33 cellular contexts compared by ENCODE assay signal in genomic region chr16:80775450-80775849, GRCh38.
"Had no signal": no experiment of that assay in that cellular context is flagged by ENCODE, and none has a peak within 500 bp of the region (broad histone marks: within the 10 kb centered on the region; RNA-seq: fewer than 3 reads in every experiment).

No MANE protein-coding gene starts in this region.

- H3K27ac Mint-ChIP-seq: activated B cell treated with CpG ODN at 0.5 μM for 24 hours; activated CD8-positive, alpha-beta T cell treated with anti-CD3 and anti-CD28 coated beads for 36 hours; activated naive CD8-positive, alpha-beta T cell; activated T-helper 17 cell treated with anti-CD3 and anti-CD28 coated beads, Interleukin-2, amount 50 U/mL, for 72 hours; T-helper 17 cell; T-helper 2 cell treated with Interferon-gamma antibody and Interleukin-4, amounts not matched to agents 5 μg/mL and 100 μg/mL, for 36 hours had no signal

- H3K36me3 ChIP-seq: brain microvascular endothelial cell, colonic mucosa, esophagus squamous epithelium, gastroesophageal sphincter, WERI-Rb-1 had no signal

- H3K27ac ChIP-seq: brain microvascular endothelial cell, colonic mucosa, epithelial cell of prostate, esophagus squamous epithelium, gastroesophageal sphincter, WERI-Rb-1 had no signal

- H3K4me3 ChIP-seq: colonic mucosa, esophagus squamous epithelium, gastroesophageal sphincter had no signal

- FAIRE-seq: astrocyte, bronchial epithelial cell, endometrium, endothelial cell of umbilical vein had no signal

- H3K4me3 Mint-ChIP-seq: activated B cell treated with CpG ODN at 0.5 μM for 24 hours; activated CD8-positive, alpha-beta T cell treated with anti-CD3 and anti-CD28 coated beads for 36 hours; activated naive CD8-positive, alpha-beta T cell; activated T-cell treated with anti-CD3 and anti-CD28 coated beads, Interleukin-2, amount 50 U/mL, for 4 hours; activated T-helper 17 cell treated with anti-CD3 and anti-CD28 coated beads, Interleukin-2, amount 50 U/mL, for 72 hours; T-helper 17 cell; T-helper 2 cell treated with Interferon-gamma antibody and Interleukin-4, amounts not matched to agents 5 μg/mL and 100 μg/mL, for 36 hours had no signal

- H3K9me3 ChIP-seq: colonic mucosa had no signal

- H3K27me3 Mint-ChIP-seq: activated B cell treated with CpG ODN at 0.5 μM for 24 hours; activated CD8-positive, alpha-beta T cell treated with anti-CD3 and anti-CD28 coated beads for 36 hours; activated naive CD8-positive, alpha-beta T cell; activated T-helper 17 cell treated with anti-CD3 and anti-CD28 coated beads, Interleukin-2, amount 50 U/mL, for 72 hours; T-helper 17 cell had no signal

- H3K4me1 ChIP-seq: colonic mucosa, esophagus squamous epithelium, gastroesophageal sphincter had no signal

- ATAC-seq: activated CD4-positive, CD25-positive, alpha-beta regulatory T cell treated with anti-CD3 and anti-CD28 coated beads, Interleukin-2, amount 50 U/mL, for 24 hours; activated CD8-positive, alpha-beta T cell treated with anti-CD3 and anti-CD28 coated beads for 36 hours; activated T-cell treated with anti-CD3 and anti-CD28 coated beads, Interleukin-2, amount 50 U/mL, for 4 hours; activated T-helper 17 cell treated with anti-CD3 and anti-CD28 coated beads, Interleukin-2, amount 50 U/mL, for 72 hours; gastroesophageal sphincter; T-helper 17 cell had no signal

- H3K27me3 ChIP-seq: brain microvascular endothelial cell, colonic mucosa, esophagus squamous epithelium, gastroesophageal sphincter had no signal

- H3K4me1 Mint-ChIP-seq: activated B cell treated with CpG ODN at 0.5 μM for 24 hours; activated T-helper 17 cell treated with anti-CD3 and anti-CD28 coated beads, Interleukin-2, amount 50 U/mL, for 72 hours had no signal

- DNase-seq: activated B cell treated with CpG ODN at 0.5 μM for 24 hours; activated CD4-positive, alpha-beta T cell treated with anti-CD3 and anti-CD28 coated beads for 48 hours; activated CD4-positive, alpha-beta T cell treated with anti-CD3 and anti-CD28 coated beads, Interleukin-2, amount 50 U/mL, for 1 hour; activated CD4-positive, alpha-beta T cell treated with anti-CD3 and anti-CD28 coated beads, Interleukin-2, amount 50 U/mL, for 48 hours; activated CD8-positive, alpha-beta memory T cell treated with anti-CD3 and anti-CD28 coated beads for 24 hours; activated CD8-positive, alpha-beta T cell treated with anti-CD3 and anti-CD28 coated beads for 36 hours; activated effector memory CD4-positive, alpha-beta T cell treated with Interleukin-2 at 50 U/mL for 16 hours; activated gamma-delta T cell treated with Interleukin-2 at 50 U/mL for 16 hours; activated naive CD4-positive, alpha-beta T cell treated with anti-CD3 and anti-CD28 coated beads, Interleukin-2, amount 50 U/mL, for 16 hours; activated naive CD4-positive, alpha-beta T cell treated with Interleukin-2 at 50 U/mL for 16 hours; activated T-cell treated with anti-CD3 and anti-CD28 coated beads, Interleukin-2, amount 50 U/mL, for 4 hours; amniotic stem cell; anterior cingulate cortex; brain microvascular endothelial cell; colonic mucosa; effector CD8-positive, alpha-beta T cell; esophagus squamous epithelium; foreskin melanocyte; head of caudate nucleus; T-helper 1 cell; T-helper 17 cell; T1000; WERI-Rb-1 had no signal
